14 cellular contexts compared by ENCODE assay signal in the genomic region with DNA sequence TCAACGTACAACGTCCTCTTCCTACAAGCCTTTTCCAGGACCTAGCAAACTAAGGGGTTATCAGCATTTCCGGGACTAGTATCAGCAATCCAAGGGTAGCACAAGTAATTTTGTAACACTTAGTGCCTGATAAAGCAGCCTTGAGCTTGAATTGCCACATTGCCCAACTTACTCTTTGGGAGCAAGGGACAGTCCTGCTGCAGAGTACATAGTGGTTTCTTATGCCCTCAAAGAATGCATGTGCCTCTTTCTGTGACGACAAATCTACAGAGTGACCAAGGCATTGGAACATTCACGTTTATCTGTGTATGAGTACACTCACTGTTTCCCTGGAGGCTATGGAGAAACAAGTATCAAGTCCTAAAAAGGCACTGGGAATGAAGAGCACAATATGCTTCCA. TPM values are rescaled to one million over a fixed set of nuclear protein-coding genes. Genes with fewer than 3 reads are reported as not detected.
"Had no signal": no experiment of that assay in that cellular context is flagged by ENCODE, and none has a peak within 500 bp of the region (broad histone marks: within the 10 kb centered on the region; RNA-seq: fewer than 3 reads in every experiment).

No MANE protein-coding gene starts in this region.

- H3K9me3 Mint-ChIP-seq: activated naive CD8-positive, alpha-beta T cell treated with anti-CD3 and anti-CD28 coated beads for 36 hours; activated T-helper 1 cell treated with anti-CD3 and anti-CD28 coated beads, Interleukin-12 subunit alpha, Interleukin-12 subunit beta, Interleukin-2, Interleukin-4 antibody, amounts not matched to agents 30 ng/mL and 10 ng/mL and 1 ng/mL, durations not matched to agents 14 hours and 24 hours and 36 hours had no signal

- H3K4me3 Mint-ChIP-seq: activated naive CD8-positive, alpha-beta T cell treated with anti-CD3 and anti-CD28 coated beads for 36 hours; activated T-helper 1 cell treated with anti-CD3 and anti-CD28 coated beads, Interleukin-12 subunit alpha, Interleukin-12 subunit beta, Interleukin-2, Interleukin-4 antibody, amounts not matched to agents 30 ng/mL and 10 ng/mL and 1 ng/mL, durations not matched to agents 14 hours and 24 hours and 36 hours; dendritic cell treated with granulocyte-macrophage colony-stimulating factor and Interleukin-4, amounts not matched to agents 40 ng/mL and 50 ng/mL, for 4 days; naive thymus-derived CD4-positive, alpha-beta T cell; stimulated activated naive CD8-positive, alpha-beta T cell treated with anti-CD3 and anti-CD28 coated beads, Interleukin-15, Interleukin-2, amounts not matched to agents 100 ng/mL and 50 ng/mL, for 24 hours had no signal

- DNase-seq: activated naive CD8-positive, alpha-beta T cell treated with anti-CD3 and anti-CD28 coated beads for 36 hours; effector memory CD4-positive, alpha-beta T cell; heart left ventricle; mammary epithelial cell; mucosa of descending colon; naive thymus-derived CD4-positive, alpha-beta T cell; T-helper 9 cell had no signal

- H3K27ac Mint-ChIP-seq: activated naive CD8-positive, alpha-beta T cell treated with anti-CD3 and anti-CD28 coated beads for 36 hours; activated T-helper 1 cell treated with anti-CD3 and anti-CD28 coated beads, Interleukin-12 subunit alpha, Interleukin-12 subunit beta, Interleukin-2, Interleukin-4 antibody, amounts not matched to agents 30 ng/mL and 10 ng/mL and 1 ng/mL, durations not matched to agents 14 hours and 24 hours and 36 hours; brain; dendritic cell treated with granulocyte-macrophage colony-stimulating factor and Interleukin-4, amounts not matched to agents 40 ng/mL and 50 ng/mL, for 4 days; naive thymus-derived CD4-positive, alpha-beta T cell; stimulated activated naive CD8-positive, alpha-beta T cell treated with anti-CD3 and anti-CD28 coated beads, Interleukin-15, Interleukin-2, amounts not matched to agents 100 ng/mL and 50 ng/mL, for 24 hours had no signal

- ATAC-seq: activated CD4-positive, CD25-positive, alpha-beta regulatory T cell treated with anti-CD3 and anti-CD28 coated beads, Interleukin-2, amount 50 U/mL, for 24 hours; heart left ventricle; mucosa of descending colon; naive thymus-derived CD4-positive, alpha-beta T cell had no signal

- H3K36me3 ChIP-seq: heart left ventricle, suprapubic skin had no signal

- H3K27ac ChIP-seq: heart left ventricle, suprapubic skin had no signal

- H3K36me3 Mint-ChIP-seq: activated naive CD8-positive, alpha-beta T cell treated with anti-CD3 and anti-CD28 coated beads for 36 hours; naive thymus-derived CD4-positive, alpha-beta T cell had no signal

- H3K4me3 ChIP-seq: heart left ventricle, mucosa of descending colon, suprapubic skin had no signal

- H3K9me3 ChIP-seq: heart left ventricle, mucosa of descending colon, suprapubic skin had no signal

RNA-seq across cellular contexts. Expression of gene ID4, which starts 3.2 kb away (rescaled TPM):
- total RNA-seq: activated CD8-positive, alpha-beta memory T cell treated with anti-CD3 and anti-CD28 coated beads for 36 hours; activated naive CD8-positive, alpha-beta T cell treated with anti-CD3 and anti-CD28 coated beads for 36 hours; activated T-helper 1 cell treated with anti-CD3 and anti-CD28 coated beads, Interleukin-12 subunit alpha, Interleukin-12 subunit beta, Interleukin-2, Interleukin-4 antibody, amounts not matched to agents 30 ng/mL and 10 ng/mL and 1 ng/mL, durations not matched to agents 14 hours and 24 hours and 36 hours; naive thymus-derived CD4-positive, alpha-beta T cell had no signal
- polyA plus RNA-seq: naive thymus-derived CD4-positive, alpha-beta T cell had no signal
